Comparison of ENCODE assay signal across 8 cellular contexts in genomic region chr2:160324161-160324768, GRCh38.
DNase-seq lines count a peak whose midpoint lies in the region; ATAC-seq, FAIRE-seq and TF ChIP-seq lines count a peak whose summit lies in the region.

No MANE protein-coding gene starts in this region.

- intact Hi-C loops in activated CD4-positive, alpha-beta T cell treated with anti-CD3 and anti-CD28 coated beads, Interleukin-2, amount 10 ng/mL, durations not matched to agents 24 days and 14 days (cut with micrococcal nuclease), result loop anchor here (1.0 to 5.0 kb wide), 3 partner anchors 328 to 670 kb away; no protein-coding TSS in a partner anchor
- intact Hi-C loops in endothelial cell of umbilical vein (cut with micrococcal nuclease), result loop anchor here (1.0 to 5.0 kb wide), 4 partner anchors 169 to 668 kb away; partner anchors contain the start of gene RBMS1

- dilution Hi-C loops in endothelial cell of umbilical vein (cut with MboI; ENCODE audit: extremely low pct_ligation_motif_present, low sequenced_read_pairs), result no loop called here

- H3K27me3 ChIP-seq in endothelial cell of umbilical vein (ENCODE audit: control insufficient read depth in 2 of 2, insufficient read depth in 2 of 2, low read length in 2 of 2), result no peaks in the 10 kb centered on the region

- FAIRE-seq in GM19239 (lab: Jason Lieb, UNC) (peak; percentile 73), endothelial cell of umbilical vein (lab: Jason Lieb, UNC) (peak; percentile 49)

- H3K9me3 ChIP-seq in endothelial cell of umbilical vein (replicated peaks; ENCODE audit: control insufficient read depth, insufficient read depth, low read length), result no peaks in the 10 kb centered on the region

- no TSS peak for BruUV-seq in endothelial cell of umbilical vein (replicated peaks; lab: Mats Ljungman, UMichigan)

- H3K27ac Mint-ChIP-seq in activated CD4-positive, alpha-beta T cell treated with anti-CD3 and anti-CD28 coated beads, Interleukin-2, amount 10 ng/mL, durations not matched to agents 24 days and 14 days, result no peak overlapping the region
- H3K27ac Mint-ChIP-seq in nephron, result peak overlapping the region; percentile 30 to 75 (median 52)
- no peak overlapping the region for H3K27ac Mint-ChIP-seq in stimulated activated memory B cell treated with anti-CD40 and anti-IgM and Interleukin-4, amounts not matched to agents 10 μg/mL and 1 μg/mL and 100 μg/mL, for 72 hours

- peak; percentile 52 for DNase-seq in AG20443 (ENCODE audit: low spot score)
- no peak for DNase-seq in GM19239 (ENCODE audit: insufficient read length, low spot score)
- DNase-seq in NCI-H1694 treated with DMSO at 0.1 percent for 48 hours (lab: John Stamatoyannopoulos, UW), result peak; percentile 4
- DNase-seq in activated CD4-positive, alpha-beta T cell treated with anti-CD3 and anti-CD28 coated beads, Interleukin-2, amount 10 ng/mL, durations not matched to agents 24 days and 14 days, result peak; percentile 79
- peak; percentile 74 for DNase-seq in endothelial cell of umbilical vein (ENCODE audit: low read depth, low spot score)
- DNase-seq in HuH-7.5 (ENCODE audit: low spot score), result no peak

- no peaks in the 10 kb centered on the region for H3K36me3 ChIP-seq in endothelial cell of umbilical vein (ENCODE audit: control insufficient read depth in 2 of 2, extremely low read depth in 1 of 2, insufficient read depth in 2 of 2, low read length in 2 of 2)

- H3K4me1 ChIP-seq in endothelial cell of umbilical vein (ENCODE audit: control insufficient read depth, extremely low read depth, insufficient read depth, low read length), result no peaks in the 10 kb centered on the region

- peaks cover 60% of the 10 kb centered on the region for H3K4me1 Mint-ChIP-seq in activated CD4-positive, alpha-beta T cell treated with anti-CD3 and anti-CD28 coated beads, Interleukin-2, amount 10 ng/mL, durations not matched to agents 24 days and 14 days
- H3K4me1 Mint-ChIP-seq in nephron, result peaks cover 67% of the 10 kb centered on the region
- H3K4me1 Mint-ChIP-seq in stimulated activated memory B cell treated with anti-CD40 and anti-IgM and Interleukin-4, amounts not matched to agents 10 μg/mL and 1 μg/mL and 100 μg/mL, for 72 hours, result peaks cover 64% of the 10 kb centered on the region

- no peak for ATAC-seq in stimulated activated memory B cell treated with anti-CD40 and anti-IgM and Interleukin-4, amounts not matched to agents 10 μg/mL and 1 μg/mL and 100 μg/mL, for 72 hours

- no peak overlapping the region for H3K4me3 Mint-ChIP-seq in activated CD4-positive, alpha-beta T cell treated with anti-CD3 and anti-CD28 coated beads, Interleukin-2, amount 10 ng/mL, durations not matched to agents 24 days and 14 days
- H3K4me3 Mint-ChIP-seq in nephron, result no peak overlapping the region
- no peak overlapping the region for H3K4me3 Mint-ChIP-seq in stimulated activated memory B cell treated with anti-CD40 and anti-IgM and Interleukin-4, amounts not matched to agents 10 μg/mL and 1 μg/mL and 100 μg/mL, for 72 hours

- H3K36me3 Mint-ChIP-seq in activated CD4-positive, alpha-beta T cell treated with anti-CD3 and anti-CD28 coated beads, Interleukin-2, amount 10 ng/mL, durations not matched to agents 24 days and 14 days (ENCODE audit: low read depth), result no peaks in the 10 kb centered on the region
- peaks cover 4% of the 10 kb centered on the region for H3K36me3 Mint-ChIP-seq in nephron (ENCODE audit: low read depth)
- H3K36me3 Mint-ChIP-seq in stimulated activated memory B cell treated with anti-CD40 and anti-IgM and Interleukin-4, amounts not matched to agents 10 μg/mL and 1 μg/mL and 100 μg/mL, for 72 hours, result no peaks in the 10 kb centered on the region

- no peaks in the 10 kb centered on the region for H3K9me3 Mint-ChIP-seq in activated CD4-positive, alpha-beta T cell treated with anti-CD3 and anti-CD28 coated beads, Interleukin-2, amount 10 ng/mL, durations not matched to agents 24 days and 14 days
- no peaks in the 10 kb centered on the region for H3K9me3 Mint-ChIP-seq in nephron
- no peaks in the 10 kb centered on the region for H3K9me3 Mint-ChIP-seq in stimulated activated memory B cell treated with anti-CD40 and anti-IgM and Interleukin-4, amounts not matched to agents 10 μg/mL and 1 μg/mL and 100 μg/mL, for 72 hours

- H4K20me1 ChIP-seq in endothelial cell of umbilical vein (replicated peaks; ENCODE audit: control insufficient read depth, extremely low read depth, insufficient read depth, low read length), result no peaks in the 10 kb centered on the region

- no peaks in the 10 kb centered on the region for H3K27me3 Mint-ChIP-seq in activated CD4-positive, alpha-beta T cell treated with anti-CD3 and anti-CD28 coated beads, Interleukin-2, amount 10 ng/mL, durations not matched to agents 24 days and 14 days
- no peaks in the 10 kb centered on the region for H3K27me3 Mint-ChIP-seq in nephron (ENCODE audit: low read depth)
- no peaks in the 10 kb centered on the region for H3K27me3 Mint-ChIP-seq in stimulated activated memory B cell treated with anti-CD40 and anti-IgM and Interleukin-4, amounts not matched to agents 10 μg/mL and 1 μg/mL and 100 μg/mL, for 72 hours

- TF ChIP-seq POLR2A in endothelial cell of umbilical vein (IDR thresholded peaks at IDR 0.05; ENCODE audit: low read depth, low read length), result no peak

- TF ChIP-seq CTCF in endothelial cell of umbilical vein (IDR thresholded peaks at IDR 0.05; ENCODE audit: extremely low read depth in 1 of 2, insufficient read depth in 1 of 2, low read depth in 1 of 2, low read length in 2 of 2), result peak; percentile 63
- TF ChIP-seq CTCF in nephron (IDR thresholded peaks at IDR 0.05; ENCODE audit: unreplicated experiment in 3 of 3), result peak; percentile 64 to 68 (median 65)

- H3K9me1 ChIP-seq in endothelial cell of umbilical vein (replicated peaks; ENCODE audit: control insufficient read depth, extremely low read depth, insufficient read depth, low read length), result no peaks in the 10 kb centered on the region

- POLR2A ChIA-PET in endothelial cell of umbilical vein (lab: Charles Lee), result no interaction called here

- no peak overlapping the region for H2AFZ ChIP-seq in endothelial cell of umbilical vein (ENCODE audit: low read depth, low read length)

- no peak overlapping the region for H3K27ac ChIP-seq in endothelial cell of umbilical vein (ENCODE audit: insufficient read depth, low read depth, low read length)

- no peak overlapping the region for H3K4me3 ChIP-seq in endothelial cell of umbilical vein (replicated peaks in 1 of 3; ENCODE audit: insufficient read depth in 1 of 3, low read depth in 1 of 3, low read length in 3 of 3)

- peaks cover 95% of the 10 kb centered on the region for H3K79me2 ChIP-seq in endothelial cell of umbilical vein (ENCODE audit: control insufficient read depth, insufficient read depth, low read length)

- CTCF ChIA-PET in endothelial cell of umbilical vein (lab: Charles Lee), result interaction anchor here (0.7 to 5.8 kb wide), 57 partner anchors 10 to 949 kb away, joined by 3 to 88 read pairs (median 5); no protein-coding TSS in a partner anchor

- no peak overlapping the region for H3K9ac ChIP-seq in endothelial cell of umbilical vein (replicated peaks; ENCODE audit: extremely low read depth, insufficient read depth, low read length)

- H3K4me2 ChIP-seq in endothelial cell of umbilical vein (ENCODE audit: insufficient read depth, low read length), result no peak overlapping the region

TF ChIP-seq in endothelial cell of umbilical vein, 7 proteins besides CTCF, POLR2A, EP300 and RAD21:
- TF ChIP-seq JUN (IDR thresholded peaks at IDR 0.05; ENCODE audit: borderline replicate concordance, insufficient read depth, insufficient read length, low read depth), result no peak
- no peak for TF ChIP-seq GATA2 (IDR thresholded peaks at IDR 0.05; ENCODE audit: insufficient read depth, insufficient read length, low read depth, low read length)
- no peak for TF ChIP-seq MAX (IDR thresholded peaks at IDR 0.05; ENCODE audit: insufficient read depth, insufficient read length)
- TF ChIP-seq EZH2 (IDR thresholded peaks at IDR 0.05; ENCODE audit: borderline replicate concordance, low read depth, low read length, severe bottlenecking), result no peak
- TF ChIP-seq MYC (IDR thresholded peaks at IDR 0.05; ENCODE audit: low read depth, low read length), result no peak

Comparison
In these comparisons a context has a peak if more than half of its experiments do, and no peak if none do; other contexts are left out.
1. DNase-seq: peak in AG20443 (single experiment), NCI-H1694 treated with DMSO at 0.1 percent for 48 hours (single experiment), activated CD4-positive, alpha-beta T cell treated with anti-CD3 and anti-CD28 coated beads, Interleukin-2, amount 10 ng/mL, durations not matched to agents 24 days and 14 days (single experiment) and endothelial cell of umbilical vein (single experiment); none in GM19239 (single experiment) and HuH-7.5 (single experiment).
2. H3K27ac Mint-ChIP-seq: peak in nephron (3 of 3); none in activated CD4-positive, alpha-beta T cell treated with anti-CD3 and anti-CD28 coated beads, Interleukin-2, amount 10 ng/mL, durations not matched to agents 24 days and 14 days (single experiment) and stimulated activated memory B cell treated with anti-CD40 and anti-IgM and Interleukin-4, amounts not matched to agents 10 μg/mL and 1 μg/mL and 100 μg/mL, for 72 hours (single experiment).